ENCODE assay signal across 18 cellular contexts in genomic region chr14:100115726-100116125, GRCh38. TPM values are rescaled to one million over a fixed set of nuclear protein-coding genes. Genes with fewer than 3 reads are reported as not detected.
DNase-seq lines count a peak whose midpoint lies in the region; ATAC-seq, FAIRE-seq and TF ChIP-seq lines count a peak whose summit lies in the region.
"Had no signal": no experiment of that assay in that cellular context is flagged by ENCODE, and none has a peak within 500 bp of the region (broad histone marks: within the 10 kb centered on the region; RNA-seq: fewer than 3 reads in every experiment).

No MANE protein-coding gene starts in this region.

- POLR2A ChIA-PET in activated CD8-positive, alpha-beta T cell treated with anti-CD3 and anti-CD28 coated beads for 36 hours (lab: Charles Lee), result interaction anchor here (0.6 to 27.2 kb wide), 4 partner anchors 10 to 105 kb away, joined by 4 to 840 read pairs (median 8); partner anchors contain the start of gene EVL
- POLR2A ChIA-PET in activated CD8-positive, alpha-beta T cell treated with anti-CD3 and anti-CD28 coated beads, Interleukin-2, amount 10 ng/mL, durations not matched to agents 7 days and 5 days (lab: Charles Lee), result no interaction called here

- H3K36me3 Mint-ChIP-seq in activated CD8-positive, alpha-beta T cell treated with anti-CD3 and anti-CD28 coated beads for 36 hours (ENCODE audit: low read depth), result peaks cover 47% of the 10 kb centered on the region
- peaks cover 80% of the 10 kb centered on the region for H3K36me3 Mint-ChIP-seq in activated CD8-positive, alpha-beta T cell treated with anti-CD3 and anti-CD28 coated beads, Interleukin-2, amount 10 ng/mL, durations not matched to agents 7 days and 5 days (ENCODE audit: low read depth)
- H3K36me3 Mint-ChIP-seq in activated T-helper 1 cell treated with anti-CD3 and anti-CD28 coated beads, Interleukin-12 subunit alpha, Interleukin-12 subunit beta, Interleukin-2, Interleukin-4 antibody, amounts not matched to agents 30 ng/mL and 10 ng/mL and 1 ng/mL, durations not matched to agents 14 hours and 24 hours and 36 hours (ENCODE audit: low read depth), result peaks cover 43% of the 10 kb centered on the region
- peaks cover 96% of the 10 kb centered on the region for H3K36me3 Mint-ChIP-seq in stimulated activated effector memory CD8-positive, alpha-beta T cell treated with anti-CD3 and anti-CD28 coated beads, Interleukin-12 subunit alpha, Interleukin-12 subunit beta, amount 100 ng/mL, for 72 hours
- H3K36me3 Mint-ChIP-seq: WTC11 had no signal

- intact Hi-C loops in activated CD8-positive, alpha-beta T cell treated with anti-CD3 and anti-CD28 coated beads for 36 hours (cut with micrococcal nuclease), result no loop called here
- intact Hi-C loops in activated T-helper 1 cell treated with anti-CD3 and anti-CD28 coated beads, Interleukin-12 subunit alpha, Interleukin-12 subunit beta, Interleukin-2, Interleukin-4 antibody, amounts not matched to agents 30 ng/mL and 10 ng/mL and 1 ng/mL, durations not matched to agents 14 hours and 24 hours and 36 hours (cut with micrococcal nuclease), result no loop called here
- intact Hi-C loops in kidney (cut with DNase I), result no loop called here

- no peak for TF ChIP-seq CTCF in activated CD8-positive, alpha-beta T cell treated with anti-CD3 and anti-CD28 coated beads for 36 hours (IDR thresholded peaks at IDR 0.05)
- no peak for TF ChIP-seq CTCF in kidney (IDR thresholded peaks at IDR 0.05; ENCODE audit: borderline replicate concordance, extremely low read depth, insufficient read depth)

- no peak overlapping the region for H3K27ac ChIP-seq in kidney (ENCODE audit: low read depth in 2 of 2, low read length in 2 of 2)
- H3K27ac ChIP-seq: A549, gastroesophageal sphincter had no signal

- peaks cover 44% of the 10 kb centered on the region for H3K4me1 Mint-ChIP-seq in activated CD8-positive, alpha-beta T cell treated with anti-CD3 and anti-CD28 coated beads for 36 hours (ENCODE audit: low read depth)
- H3K4me1 Mint-ChIP-seq in activated CD8-positive, alpha-beta T cell treated with anti-CD3 and anti-CD28 coated beads, Interleukin-2, amount 10 ng/mL, durations not matched to agents 7 days and 5 days (ENCODE audit: low read depth), result peaks cover 34% of the 10 kb centered on the region
- peaks cover 36% of the 10 kb centered on the region for H3K4me1 Mint-ChIP-seq in activated T-helper 1 cell treated with anti-CD3 and anti-CD28 coated beads, Interleukin-12 subunit alpha, Interleukin-12 subunit beta, Interleukin-2, Interleukin-4 antibody, amounts not matched to agents 30 ng/mL and 10 ng/mL and 1 ng/mL, durations not matched to agents 14 hours and 24 hours and 36 hours (ENCODE audit: low read depth)
- H3K4me1 Mint-ChIP-seq in stimulated activated effector memory CD8-positive, alpha-beta T cell treated with anti-CD3 and anti-CD28 coated beads, Interleukin-12 subunit alpha, Interleukin-12 subunit beta, amount 100 ng/mL, for 72 hours, result peaks cover 71% of the 10 kb centered on the region
- H3K4me1 Mint-ChIP-seq: WTC11 had no signal

- FAIRE-seq in kidney (lab: Jason Lieb, UNC), result no peak
- FAIRE-seq: A549 had no signal

- no peak for ATAC-seq in activated CD8-positive, alpha-beta T cell treated with anti-CD3 and anti-CD28 coated beads for 36 hours
- no peak for ATAC-seq in activated CD8-positive, alpha-beta T cell treated with anti-CD3 and anti-CD28 coated beads, Interleukin-2, amount 10 ng/mL, durations not matched to agents 7 days and 5 days
- no peak for ATAC-seq in stimulated activated effector memory CD8-positive, alpha-beta T cell treated with anti-CD3 and anti-CD28 coated beads, Interleukin-12 subunit alpha, Interleukin-12 subunit beta, amount 100 ng/mL, for 72 hours
- ATAC-seq in HG02973 (IDR thresholded peaks at IDR 0.05; ENCODE audit: unreplicated experiment), result no peak
- ATAC-seq: A549; activated CD8-positive, alpha-beta memory T cell treated with anti-CD3 and anti-CD28 coated beads, Interleukin-2, amount 10 ng/mL, durations not matched to agents 7 days and 5 days; gastroesophageal sphincter; WTC11 had no signal

- H3K27me3 Mint-ChIP-seq in activated CD8-positive, alpha-beta T cell treated with anti-CD3 and anti-CD28 coated beads for 36 hours, result no peaks in the 10 kb centered on the region
- H3K27me3 Mint-ChIP-seq in activated CD8-positive, alpha-beta T cell treated with anti-CD3 and anti-CD28 coated beads, Interleukin-2, amount 10 ng/mL, durations not matched to agents 7 days and 5 days (ENCODE audit: low read depth), result no peaks in the 10 kb centered on the region
- H3K27me3 Mint-ChIP-seq in activated T-helper 1 cell treated with anti-CD3 and anti-CD28 coated beads, Interleukin-12 subunit alpha, Interleukin-12 subunit beta, Interleukin-2, Interleukin-4 antibody, amounts not matched to agents 30 ng/mL and 10 ng/mL and 1 ng/mL, durations not matched to agents 14 hours and 24 hours and 36 hours (ENCODE audit: insufficient read depth), result no peaks in the 10 kb centered on the region
- H3K27me3 Mint-ChIP-seq: activated CD8-positive, alpha-beta memory T cell treated with anti-CD3 and anti-CD28 coated beads, Interleukin-2, amount 10 ng/mL, durations not matched to agents 7 days and 5 days had no signal

- no peak overlapping the region for H3K4me3 Mint-ChIP-seq in activated CD8-positive, alpha-beta T cell treated with anti-CD3 and anti-CD28 coated beads for 36 hours
- no peak overlapping the region for H3K4me3 Mint-ChIP-seq in activated CD8-positive, alpha-beta T cell treated with anti-CD3 and anti-CD28 coated beads, Interleukin-2, amount 10 ng/mL, durations not matched to agents 7 days and 5 days
- no peak overlapping the region for H3K4me3 Mint-ChIP-seq in activated T-helper 1 cell treated with anti-CD3 and anti-CD28 coated beads, Interleukin-12 subunit alpha, Interleukin-12 subunit beta, Interleukin-2, Interleukin-4 antibody, amounts not matched to agents 30 ng/mL and 10 ng/mL and 1 ng/mL, durations not matched to agents 14 hours and 24 hours and 36 hours
- no peak overlapping the region for H3K4me3 Mint-ChIP-seq in stimulated activated effector memory CD8-positive, alpha-beta T cell treated with anti-CD3 and anti-CD28 coated beads, Interleukin-12 subunit alpha, Interleukin-12 subunit beta, amount 100 ng/mL, for 72 hours
- H3K4me3 Mint-ChIP-seq: activated CD8-positive, alpha-beta memory T cell treated with anti-CD3 and anti-CD28 coated beads, Interleukin-2, amount 10 ng/mL, durations not matched to agents 7 days and 5 days; WTC11 had no signal

- H3K9ac ChIP-seq in kidney (ENCODE audit: low read length in 2 of 2), result no peak overlapping the region

- H3K9me3 ChIP-seq in kidney (ENCODE audit: control insufficient read depth in 1 of 2, low read length in 2 of 2), result no peaks in the 10 kb centered on the region
- H3K9me3 ChIP-seq: A549, gastroesophageal sphincter had no signal

- H3K27ac Mint-ChIP-seq in activated CD8-positive, alpha-beta T cell treated with anti-CD3 and anti-CD28 coated beads for 36 hours, result peak overlapping the region; percentile 59
- no peak overlapping the region for H3K27ac Mint-ChIP-seq in activated CD8-positive, alpha-beta T cell treated with anti-CD3 and anti-CD28 coated beads, Interleukin-2, amount 10 ng/mL, durations not matched to agents 7 days and 5 days
- H3K27ac Mint-ChIP-seq in activated T-helper 1 cell treated with anti-CD3 and anti-CD28 coated beads, Interleukin-12 subunit alpha, Interleukin-12 subunit beta, Interleukin-2, Interleukin-4 antibody, amounts not matched to agents 30 ng/mL and 10 ng/mL and 1 ng/mL, durations not matched to agents 14 hours and 24 hours and 36 hours, result peak overlapping the region; percentile 11
- H3K27ac Mint-ChIP-seq in stimulated activated effector memory CD8-positive, alpha-beta T cell treated with anti-CD3 and anti-CD28 coated beads, Interleukin-12 subunit alpha, Interleukin-12 subunit beta, amount 100 ng/mL, for 72 hours, result peak overlapping the region; percentile 95
- H3K27ac Mint-ChIP-seq: WTC11 had no signal

- H3K36me3 ChIP-seq in kidney (ENCODE audit: control insufficient read depth in 1 of 2, insufficient read depth in 2 of 2, low read length in 2 of 2), result no peaks in the 10 kb centered on the region

- H3K9me3 Mint-ChIP-seq in activated CD8-positive, alpha-beta T cell treated with anti-CD3 and anti-CD28 coated beads for 36 hours, result no peaks in the 10 kb centered on the region
- no peaks in the 10 kb centered on the region for H3K9me3 Mint-ChIP-seq in activated CD8-positive, alpha-beta T cell treated with anti-CD3 and anti-CD28 coated beads, Interleukin-2, amount 10 ng/mL, durations not matched to agents 7 days and 5 days (ENCODE audit: insufficient read depth)
- H3K9me3 Mint-ChIP-seq in activated T-helper 1 cell treated with anti-CD3 and anti-CD28 coated beads, Interleukin-12 subunit alpha, Interleukin-12 subunit beta, Interleukin-2, Interleukin-4 antibody, amounts not matched to agents 30 ng/mL and 10 ng/mL and 1 ng/mL, durations not matched to agents 14 hours and 24 hours and 36 hours, result no peaks in the 10 kb centered on the region
- no peaks in the 10 kb centered on the region for H3K9me3 Mint-ChIP-seq in stimulated activated effector memory CD8-positive, alpha-beta T cell treated with anti-CD3 and anti-CD28 coated beads, Interleukin-12 subunit alpha, Interleukin-12 subunit beta, amount 100 ng/mL, for 72 hours
- H3K9me3 Mint-ChIP-seq: WTC11 had no signal

- H3K4me1 ChIP-seq in kidney (ENCODE audit: control insufficient read depth in 1 of 2, insufficient read depth in 1 of 2, low read depth in 1 of 2, low read length in 2 of 2), result no peaks in the 10 kb centered on the region
- H3K4me1 ChIP-seq: A549, gastroesophageal sphincter had no signal

- CTCF ChIA-PET in activated CD8-positive, alpha-beta T cell treated with anti-CD3 and anti-CD28 coated beads for 36 hours (lab: Charles Lee), result interaction anchor here (0.9 to 29.8 kb wide), 6 partner anchors 8 to 134 kb away, joined by 3 to 913 read pairs (median 4); partner anchors contain the start of gene EVL
- CTCF ChIA-PET in activated CD8-positive, alpha-beta T cell treated with anti-CD3 and anti-CD28 coated beads, Interleukin-2, amount 10 ng/mL, durations not matched to agents 7 days and 5 days (lab: Charles Lee), result interaction anchor here (1.3 to 1.6 kb wide), 3 partner anchors 8 to 77 kb away, joined by 5 to 7 read pairs (median 5); no protein-coding TSS in a partner anchor

- no peak overlapping the region for H3K4me3 ChIP-seq in kidney (ENCODE audit: low read length in 2 of 2)
- H3K4me3 ChIP-seq: A549, gastroesophageal sphincter had no signal

- no peak for DNase-seq in activated CD8-positive, alpha-beta T cell treated with anti-CD3 and anti-CD28 coated beads for 36 hours
- no peak for DNase-seq in activated CD8-positive, alpha-beta T cell treated with anti-CD3 and anti-CD28 coated beads, Interleukin-2, amount 10 ng/mL, durations not matched to agents 7 days and 5 days
- DNase-seq in activated T-helper 1 cell treated with anti-CD3 and anti-CD28 coated beads, Interleukin-12 subunit alpha, Interleukin-12 subunit beta, Interleukin-2, Interleukin-4 antibody, amounts not matched to agents 30 ng/mL and 10 ng/mL and 1 ng/mL, durations not matched to agents 14 hours and 24 hours and 36 hours (ENCODE audit: low spot score), result no peak
- peak; percentile 37 for DNase-seq in kidney
- DNase-seq in stimulated activated effector memory CD8-positive, alpha-beta T cell treated with anti-CD3 and anti-CD28 coated beads, Interleukin-12 subunit alpha, Interleukin-12 subunit beta, amount 100 ng/mL, for 72 hours (ENCODE audit: low spot score in 2 of 2), result no peak
- no peak for DNase-seq in NCI-H1694 treated with DMSO at 0.1 percent for 48 hours (lab: John Stamatoyannopoulos, UW)
- no peak for DNase-seq in HT-29 (ENCODE audit: low spot score)
- DNase-seq: activated CD8-positive, alpha-beta memory T cell treated with anti-CD3 and anti-CD28 coated beads, Interleukin-2, amount 10 ng/mL, durations not matched to agents 7 days and 5 days; erythroblast; Kasumi-1; NCI-H1092 treated with DMSO at 0.1 percent for 48 hours; SHP77; stimulated activated CD4-positive, alpha-beta T cell treated with anti-CD3 and anti-CD28 coated beads, Interleukin-4, amount 100 ng/mL, for 4 hours had no signal

RNA-seq across cellular contexts. Expression of gene DEGS2, which starts 43.7 kb away (rescaled TPM):
- 1 to 10 TPM; 2.6 to 3.1 TPM for total RNA-seq in activated CD8-positive, alpha-beta T cell treated with anti-CD3 and anti-CD28 coated beads for 36 hours
- under 1 TPM; 0.05 to 0.39 TPM for total RNA-seq in activated CD8-positive, alpha-beta T cell treated with anti-CD3 and anti-CD28 coated beads, Interleukin-2, amount 10 ng/mL, durations not matched to agents 7 days and 5 days
- 0.31 and 1.1 TPM in 2 replicates for total RNA-seq in activated T-helper 1 cell treated with anti-CD3 and anti-CD28 coated beads, Interleukin-12 subunit alpha, Interleukin-12 subunit beta, Interleukin-2, Interleukin-4 antibody, amounts not matched to agents 30 ng/mL and 10 ng/mL and 1 ng/mL, durations not matched to agents 14 hours and 24 hours and 36 hours
- 28.7 TPM for total RNA-seq in kidney
- polyA plus RNA-seq in kidney (ENCODE audit: insufficient read depth, low read depth, low replicate concordance), result 25.1 TPM
- total RNA-seq in HT-29 (2014; rRNA removed; shearing (Covaris generic)), result 87.3 and 94.2 TPM in 2 replicates
- total RNA-seq: activated CD8-positive, alpha-beta memory T cell treated with anti-CD3 and anti-CD28 coated beads, Interleukin-2, amount 10 ng/mL, durations not matched to agents 7 days and 5 days; T-helper 1 cell treated with Interleukin-12 subunit alpha and Interleukin-12 subunit beta and Interleukin-4 antibody, amounts not matched to agents 30 ng/mL and 1 ng/mL, for 36 hours had no signal

RNA-seq across cellular contexts. Expression of gene EVL, which starts 50.5 kb away (rescaled TPM):
- 100 to 1,000 TPM; 340 to 351 TPM for total RNA-seq in activated CD8-positive, alpha-beta T cell treated with anti-CD3 and anti-CD28 coated beads for 36 hours
- total RNA-seq in activated CD8-positive, alpha-beta T cell treated with anti-CD3 and anti-CD28 coated beads, Interleukin-2, amount 10 ng/mL, durations not matched to agents 7 days and 5 days, result 100 to 1,000 TPM; 863 to 926 TPM
- 290 and 309 TPM in 2 replicates for total RNA-seq in activated T-helper 1 cell treated with anti-CD3 and anti-CD28 coated beads, Interleukin-12 subunit alpha, Interleukin-12 subunit beta, Interleukin-2, Interleukin-4 antibody, amounts not matched to agents 30 ng/mL and 10 ng/mL and 1 ng/mL, durations not matched to agents 14 hours and 24 hours and 36 hours
- 84.1 TPM for total RNA-seq in kidney
- polyA plus RNA-seq in kidney (ENCODE audit: insufficient read depth, low read depth, low replicate concordance), result 54.8 TPM
- total RNA-seq in HT-29 (2014; rRNA removed; shearing (Covaris generic)), result 3.2 and 6.9 TPM in 2 replicates

Comparison
In these comparisons a context has a peak if more than half of its experiments do, and no peak if none do; other contexts are left out.
1. RNA of gene EVL, which starts 50.5 kb away (total RNA-seq): 863 to 926 TPM in activated CD8-positive, alpha-beta T cell treated with anti-CD3 and anti-CD28 coated beads, Interleukin-2, amount 10 ng/mL, durations not matched to agents 7 days and 5 days, 340 to 351 TPM in activated CD8-positive, alpha-beta T cell treated with anti-CD3 and anti-CD28 coated beads for 36 hours, 290 to 309 TPM in activated T-helper 1 cell treated with anti-CD3 and anti-CD28 coated beads, Interleukin-12 subunit alpha, Interleukin-12 subunit beta, Interleukin-2, Interleukin-4 antibody, amounts not matched to agents 30 ng/mL and 10 ng/mL and 1 ng/mL, durations not matched to agents 14 hours and 24 hours and 36 hours and 84.1 TPM in kidney (single experiment); 3.2 to 6.9 TPM in HT-29; every median in the first group is over 10 times any median in the second.